In the genomic region with DNA sequence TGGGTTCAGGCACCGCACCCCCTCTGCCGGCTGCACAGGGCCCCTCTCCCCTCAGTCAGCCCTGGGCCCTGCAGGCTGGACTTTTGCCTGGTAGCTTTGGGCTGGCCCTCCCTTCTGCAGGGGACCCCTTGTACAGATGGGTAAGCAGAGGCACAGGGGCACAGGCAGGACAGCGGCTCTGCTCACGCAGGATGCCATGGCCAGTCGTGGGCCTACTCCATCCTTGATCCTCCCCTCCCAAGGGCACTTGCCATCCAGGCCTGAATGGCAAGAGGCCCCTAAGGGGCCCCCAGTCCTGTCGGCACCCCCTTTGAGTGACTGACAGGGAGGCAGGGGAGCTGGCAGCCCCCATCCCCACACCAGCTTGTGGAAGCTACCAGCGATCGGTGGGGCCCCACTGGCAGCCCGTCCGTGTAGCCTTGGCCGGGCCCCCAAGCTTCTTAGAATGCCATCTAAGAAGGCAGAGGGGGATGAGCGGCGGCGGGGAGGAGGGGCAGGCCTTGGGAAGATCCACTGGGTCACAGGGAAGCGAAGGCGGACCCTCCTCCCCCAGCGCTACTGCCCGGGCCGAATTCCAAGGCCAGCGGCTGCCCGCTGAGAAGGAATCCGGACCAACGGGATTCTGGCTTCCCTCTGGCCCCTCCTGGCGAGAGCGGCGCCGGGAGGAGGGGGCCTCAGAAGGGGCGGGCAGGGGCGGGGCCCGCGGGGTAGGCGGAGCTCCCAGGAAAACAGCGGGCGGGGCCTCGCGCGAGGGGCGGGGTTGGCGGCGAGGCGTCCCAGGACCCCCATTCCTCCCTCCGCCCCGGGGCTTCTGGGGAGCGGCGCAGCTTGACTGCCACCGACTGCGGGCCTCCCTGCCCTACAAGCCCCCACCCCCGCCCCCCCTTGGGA, we compare ENCODE assay signal across 8 cellular contexts. TPM values are rescaled to one million over a fixed set of nuclear protein-coding genes. Genes with fewer than 3 reads are reported as not detected.
DNase-seq lines count a peak whose midpoint lies in the region; ATAC-seq and TF ChIP-seq lines count a peak whose summit lies in the region.

No MANE protein-coding gene starts in this region.

- DNase-seq in AG09309 (ENCODE audit: low read depth), result no peak
- peak; percentile 67 for DNase-seq in Right ventricle myocardium superior
- peak in 44 of 56 donors; percentile 19 to 82 (median 58) for DNase-seq in nucleus accumbens (lab: John Stamatoyannopoulos, UW)
- no peak for DNase-seq in NCI-H2081 treated with DMSO at 0.1 percent for 48 hours (lab: John Stamatoyannopoulos, UW)
- DNase-seq in activated naive CD4-positive, alpha-beta T cell (lab: John Stamatoyannopoulos, UW), result no peak

- ATAC-seq in SK-N-SH treated with all-trans-retinoic acid at 6 μM for 48 hours, result peak; percentile 91
- ATAC-seq in Right ventricle myocardium superior (ENCODE audit: poor library complexity), result peak; percentile 83
- ATAC-seq in HG03521 (IDR thresholded peaks at IDR 0.05; ENCODE audit: unreplicated experiment), result no peak
- no peak for ATAC-seq in HG03039 (IDR thresholded peaks at IDR 0.05; ENCODE audit: unreplicated experiment)

- peak overlapping the region; percentile 28 for H3K4me3 ChIP-seq in AG09309 (ENCODE audit: control insufficient read depth, low read depth, low read length)

- no peak for TF ChIP-seq CTCF in AG09309 (IDR thresholded peaks at IDR 0.05; ENCODE audit: control insufficient read depth, insufficient read depth, low read depth, low read length, missing control alignments)

- intact Hi-C loops in Right ventricle myocardium superior (cut with DNase I), result loop anchor here (10.0 kb wide), 1 partner anchor 93 kb away; a partner anchor contains a TSS

TF ChIP-seq in SK-N-SH treated with all-trans-retinoic acid at 6 μM for 48 hours, 23 proteins besides CTCF, POLR2A, EP300 and RAD21:
- no peak for TF ChIP-seq TCF4 (CRISPR knock-in tag; IDR thresholded peaks at IDR 0.05; ENCODE audit: borderline replicate concordance)
- TF ChIP-seq, protein P1, sequence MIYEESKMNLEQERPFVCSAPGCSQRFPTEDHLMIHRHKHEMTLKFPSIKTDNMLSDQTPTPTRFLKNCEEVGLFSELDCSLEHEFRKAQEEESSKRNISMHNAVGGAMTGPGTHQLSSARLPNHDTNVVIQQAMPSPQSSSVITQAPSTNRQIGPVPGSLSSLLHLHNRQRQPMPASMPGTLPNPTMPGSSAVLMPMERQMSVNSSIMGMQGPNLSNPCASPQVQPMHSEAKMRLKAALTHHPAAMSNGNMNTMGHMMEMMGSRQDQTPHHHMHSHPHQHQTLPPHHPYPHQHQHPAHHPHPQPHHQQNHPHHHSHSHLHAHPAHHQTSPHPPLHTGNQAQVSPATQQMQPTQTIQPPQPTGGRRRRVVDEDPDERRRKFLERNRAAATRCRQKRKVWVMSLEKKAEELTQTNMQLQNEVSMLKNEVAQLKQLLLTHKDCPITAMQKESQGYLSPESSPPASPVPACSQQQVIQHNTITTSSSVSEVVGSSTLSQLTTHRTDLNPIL (CRISPR knock-in tag; IDR thresholded peaks at IDR 0.05; ENCODE audit: low read depth), result no peak
- no peak for TF ChIP-seq ZFP30 (CRISPR knock-in tag; IDR thresholded peaks at IDR 0.05)
- no peak for TF ChIP-seq ISL1 (CRISPR knock-in tag; IDR thresholded peaks at IDR 0.05)
- no peak for TF ChIP-seq RARB (CRISPR knock-in tag; IDR thresholded peaks at IDR 0.05)
- no peak for TF ChIP-seq PPARA (CRISPR knock-in tag; IDR thresholded peaks at IDR 0.05; ENCODE audit: borderline replicate concordance)
- TF ChIP-seq, protein P2, sequence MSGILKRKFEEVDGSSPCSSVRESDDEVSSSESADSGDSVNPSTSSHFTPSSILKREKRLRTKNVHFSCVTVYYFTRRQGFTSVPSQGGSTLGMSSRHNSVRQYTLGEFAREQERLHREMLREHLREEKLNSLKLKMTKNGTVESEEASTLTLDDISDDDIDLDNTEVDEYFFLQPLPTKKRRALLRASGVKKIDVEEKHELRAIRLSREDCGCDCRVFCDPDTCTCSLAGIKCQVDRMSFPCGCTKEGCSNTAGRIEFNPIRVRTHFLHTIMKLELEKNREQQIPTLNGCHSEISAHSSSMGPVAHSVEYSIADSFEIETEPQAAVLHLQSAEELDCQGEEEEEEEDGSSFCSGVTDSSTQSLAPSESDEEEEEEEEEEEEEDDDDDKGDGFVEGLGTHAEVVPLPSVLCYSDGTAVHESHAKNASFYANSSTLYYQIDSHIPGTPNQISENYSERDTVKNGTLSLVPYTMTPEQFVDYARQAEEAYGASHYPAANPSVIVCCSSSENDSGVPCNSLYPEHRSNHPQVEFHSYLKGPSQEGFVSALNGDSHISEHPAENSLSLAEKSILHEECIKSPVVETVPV (CRISPR knock-in tag; IDR thresholded peaks at IDR 0.05), result no peak
- TF ChIP-seq, protein P3, sequence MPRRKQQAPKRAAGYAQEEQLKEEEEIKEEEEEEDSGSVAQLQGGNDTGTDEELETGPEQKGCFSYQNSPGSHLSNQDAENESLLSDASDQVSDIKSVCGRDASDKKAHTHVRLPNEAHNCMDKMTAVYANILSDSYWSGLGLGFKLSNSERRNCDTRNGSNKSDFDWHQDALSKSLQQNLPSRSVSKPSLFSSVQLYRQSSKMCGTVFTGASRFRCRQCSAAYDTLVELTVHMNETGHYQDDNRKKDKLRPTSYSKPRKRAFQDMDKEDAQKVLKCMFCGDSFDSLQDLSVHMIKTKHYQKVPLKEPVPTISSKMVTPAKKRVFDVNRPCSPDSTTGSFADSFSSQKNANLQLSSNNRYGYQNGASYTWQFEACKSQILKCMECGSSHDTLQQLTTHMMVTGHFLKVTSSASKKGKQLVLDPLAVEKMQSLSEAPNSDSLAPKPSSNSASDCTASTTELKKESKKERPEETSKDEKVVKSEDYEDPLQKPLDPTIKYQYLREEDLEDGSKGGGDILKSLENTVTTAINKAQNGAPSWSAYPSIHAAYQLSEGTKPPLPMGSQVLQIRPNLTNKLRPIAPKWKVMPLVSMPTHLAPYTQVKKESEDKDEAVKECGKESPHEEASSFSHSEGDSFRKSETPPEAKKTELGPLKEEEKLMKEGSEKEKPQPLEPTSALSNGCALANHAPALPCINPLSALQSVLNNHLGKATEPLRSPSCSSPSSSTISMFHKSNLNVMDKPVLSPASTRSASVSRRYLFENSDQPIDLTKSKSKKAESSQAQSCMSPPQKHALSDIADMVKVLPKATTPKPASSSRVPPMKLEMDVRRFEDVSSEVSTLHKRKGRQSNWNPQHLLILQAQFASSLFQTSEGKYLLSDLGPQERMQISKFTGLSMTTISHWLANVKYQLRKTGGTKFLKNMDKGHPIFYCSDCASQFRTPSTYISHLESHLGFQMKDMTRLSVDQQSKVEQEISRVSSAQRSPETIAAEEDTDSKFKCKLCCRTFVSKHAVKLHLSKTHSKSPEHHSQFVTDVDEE (CRISPR knock-in tag; IDR thresholded peaks at IDR 0.05), result no peak
- TF ChIP-seq ZNF565 (CRISPR knock-in tag; conservative IDR thresholded peaks at IDR 0.05; ENCODE audit: low read depth), result no peak
- TF ChIP-seq ZNF8 (CRISPR knock-in tag; IDR thresholded peaks at IDR 0.05), result no peak
- no peak for TF ChIP-seq ZFP3 (CRISPR knock-in tag; IDR thresholded peaks at IDR 0.05)
- TF ChIP-seq, protein P4, sequence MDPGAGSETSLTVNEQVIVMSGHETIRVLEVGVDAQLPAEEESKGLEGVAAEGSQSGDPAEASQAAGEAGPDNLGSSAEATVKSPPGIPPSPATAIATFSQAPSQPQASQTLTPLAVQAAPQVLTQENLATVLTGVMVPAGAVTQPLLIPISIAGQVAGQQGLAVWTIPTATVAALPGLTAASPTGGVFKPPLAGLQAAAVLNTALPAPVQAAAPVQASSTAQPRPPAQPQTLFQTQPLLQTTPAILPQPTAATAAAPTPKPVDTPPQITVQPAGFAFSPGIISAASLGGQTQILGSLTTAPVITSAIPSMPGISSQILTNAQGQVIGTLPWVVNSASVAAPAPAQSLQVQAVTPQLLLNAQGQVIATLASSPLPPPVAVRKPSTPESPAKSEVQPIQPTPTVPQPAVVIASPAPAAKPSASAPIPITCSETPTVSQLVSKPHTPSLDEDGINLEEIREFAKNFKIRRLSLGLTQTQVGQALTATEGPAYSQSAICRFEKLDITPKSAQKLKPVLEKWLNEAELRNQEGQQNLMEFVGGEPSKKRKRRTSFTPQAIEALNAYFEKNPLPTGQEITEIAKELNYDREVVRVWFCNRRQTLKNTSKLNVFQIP (CRISPR knock-in tag; IDR thresholded peaks at IDR 0.05; ENCODE audit: borderline replicate concordance, low read depth), result no peak
- TF ChIP-seq, protein P5, sequence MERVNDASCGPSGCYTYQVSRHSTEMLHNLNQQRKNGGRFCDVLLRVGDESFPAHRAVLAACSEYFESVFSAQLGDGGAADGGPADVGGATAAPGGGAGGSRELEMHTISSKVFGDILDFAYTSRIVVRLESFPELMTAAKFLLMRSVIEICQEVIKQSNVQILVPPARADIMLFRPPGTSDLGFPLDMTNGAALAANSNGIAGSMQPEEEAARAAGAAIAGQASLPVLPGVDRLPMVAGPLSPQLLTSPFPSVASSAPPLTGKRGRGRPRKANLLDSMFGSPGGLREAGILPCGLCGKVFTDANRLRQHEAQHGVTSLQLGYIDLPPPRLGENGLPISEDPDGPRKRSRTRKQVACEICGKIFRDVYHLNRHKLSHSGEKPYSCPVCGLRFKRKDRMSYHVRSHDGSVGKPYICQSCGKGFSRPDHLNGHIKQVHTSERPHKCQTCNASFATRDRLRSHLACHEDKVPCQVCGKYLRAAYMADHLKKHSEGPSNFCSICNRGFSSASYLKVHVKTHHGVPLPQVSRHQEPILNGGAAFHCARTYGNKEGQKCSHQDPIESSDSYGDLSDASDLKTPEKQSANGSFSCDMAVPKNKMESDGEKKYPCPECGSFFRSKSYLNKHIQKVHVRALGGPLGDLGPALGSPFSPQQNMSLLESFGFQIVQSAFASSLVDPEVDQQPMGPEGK (CRISPR knock-in tag; IDR thresholded peaks at IDR 0.05; ENCODE audit: borderline replicate concordance), result no peak
- no peak for TF ChIP-seq SNAI2 (CRISPR knock-in tag; IDR thresholded peaks at IDR 0.05)
- TF ChIP-seq OSR1 (CRISPR knock-in tag; IDR thresholded peaks at IDR 0.05), result no peak
- no peak for TF ChIP-seq TOX (CRISPR knock-in tag; IDR thresholded peaks at IDR 0.05; ENCODE audit: borderline replicate concordance)
- TF ChIP-seq ZNF70 (CRISPR knock-in tag; IDR thresholded peaks at IDR 0.05), result no peak

RNA-seq across cellular contexts. Expression of a gene that starts 6.8 kb away (rescaled TPM):
- total RNA-seq in Right ventricle myocardium superior, result 8.4 TPM

Comparison
In these comparisons a context has a peak if more than half of its experiments do, and no peak if none do; other contexts are left out.
1. DNase-seq: peak in Right ventricle myocardium superior (single experiment) and nucleus accumbens (44 of 56); none in AG09309 (single experiment), NCI-H2081 treated with DMSO at 0.1 percent for 48 hours (single experiment) and activated naive CD4-positive, alpha-beta T cell (0 of 4).
2. ATAC-seq: peak in SK-N-SH treated with all-trans-retinoic acid at 6 μM for 48 hours (single experiment) and Right ventricle myocardium superior (single experiment); none in HG03521 (single experiment) and HG03039 (single experiment).